1 cellular context compared by ENCODE assay signal in the genomic region with DNA sequence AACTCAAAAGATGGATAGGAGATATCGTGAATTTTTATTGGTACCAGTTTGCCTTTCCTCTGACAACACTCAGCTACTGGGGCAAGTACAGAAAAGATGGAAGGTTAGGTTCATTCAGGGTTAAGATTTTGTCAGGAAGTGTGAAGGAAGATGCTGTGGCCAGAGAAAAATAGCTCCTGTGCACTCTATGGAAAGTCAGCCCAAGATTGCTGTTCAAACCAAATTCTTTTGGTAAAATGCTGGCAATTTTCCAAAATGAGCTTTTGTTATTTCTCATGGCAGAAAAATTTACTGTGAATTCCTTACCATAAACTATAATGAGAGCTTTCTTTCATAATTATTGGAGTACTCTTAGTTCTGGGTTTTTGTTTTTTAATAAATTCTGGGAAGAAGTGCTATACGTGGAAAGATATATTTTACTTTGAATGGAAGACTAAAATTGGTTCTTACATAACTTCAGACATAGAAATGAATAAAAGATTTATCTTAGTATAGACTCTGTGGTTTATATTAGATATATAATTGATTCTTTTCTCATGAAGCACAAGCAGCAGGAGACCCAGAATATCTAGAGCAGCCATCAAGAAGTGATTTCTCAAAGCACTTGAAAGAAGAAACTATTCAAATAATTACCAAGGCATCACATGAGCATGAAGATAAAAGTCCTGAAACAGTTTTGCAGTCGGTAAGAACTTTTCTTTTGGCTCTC.
TF ChIP-seq lines count a peak whose summit lies in the region.

No MANE protein-coding gene starts in this region.

TF ChIP-seq in GM23338, 12 proteins besides CTCF, POLR2A, EP300 and RAD21 (continued from another document):
- TF ChIP-seq, protein P1, sequence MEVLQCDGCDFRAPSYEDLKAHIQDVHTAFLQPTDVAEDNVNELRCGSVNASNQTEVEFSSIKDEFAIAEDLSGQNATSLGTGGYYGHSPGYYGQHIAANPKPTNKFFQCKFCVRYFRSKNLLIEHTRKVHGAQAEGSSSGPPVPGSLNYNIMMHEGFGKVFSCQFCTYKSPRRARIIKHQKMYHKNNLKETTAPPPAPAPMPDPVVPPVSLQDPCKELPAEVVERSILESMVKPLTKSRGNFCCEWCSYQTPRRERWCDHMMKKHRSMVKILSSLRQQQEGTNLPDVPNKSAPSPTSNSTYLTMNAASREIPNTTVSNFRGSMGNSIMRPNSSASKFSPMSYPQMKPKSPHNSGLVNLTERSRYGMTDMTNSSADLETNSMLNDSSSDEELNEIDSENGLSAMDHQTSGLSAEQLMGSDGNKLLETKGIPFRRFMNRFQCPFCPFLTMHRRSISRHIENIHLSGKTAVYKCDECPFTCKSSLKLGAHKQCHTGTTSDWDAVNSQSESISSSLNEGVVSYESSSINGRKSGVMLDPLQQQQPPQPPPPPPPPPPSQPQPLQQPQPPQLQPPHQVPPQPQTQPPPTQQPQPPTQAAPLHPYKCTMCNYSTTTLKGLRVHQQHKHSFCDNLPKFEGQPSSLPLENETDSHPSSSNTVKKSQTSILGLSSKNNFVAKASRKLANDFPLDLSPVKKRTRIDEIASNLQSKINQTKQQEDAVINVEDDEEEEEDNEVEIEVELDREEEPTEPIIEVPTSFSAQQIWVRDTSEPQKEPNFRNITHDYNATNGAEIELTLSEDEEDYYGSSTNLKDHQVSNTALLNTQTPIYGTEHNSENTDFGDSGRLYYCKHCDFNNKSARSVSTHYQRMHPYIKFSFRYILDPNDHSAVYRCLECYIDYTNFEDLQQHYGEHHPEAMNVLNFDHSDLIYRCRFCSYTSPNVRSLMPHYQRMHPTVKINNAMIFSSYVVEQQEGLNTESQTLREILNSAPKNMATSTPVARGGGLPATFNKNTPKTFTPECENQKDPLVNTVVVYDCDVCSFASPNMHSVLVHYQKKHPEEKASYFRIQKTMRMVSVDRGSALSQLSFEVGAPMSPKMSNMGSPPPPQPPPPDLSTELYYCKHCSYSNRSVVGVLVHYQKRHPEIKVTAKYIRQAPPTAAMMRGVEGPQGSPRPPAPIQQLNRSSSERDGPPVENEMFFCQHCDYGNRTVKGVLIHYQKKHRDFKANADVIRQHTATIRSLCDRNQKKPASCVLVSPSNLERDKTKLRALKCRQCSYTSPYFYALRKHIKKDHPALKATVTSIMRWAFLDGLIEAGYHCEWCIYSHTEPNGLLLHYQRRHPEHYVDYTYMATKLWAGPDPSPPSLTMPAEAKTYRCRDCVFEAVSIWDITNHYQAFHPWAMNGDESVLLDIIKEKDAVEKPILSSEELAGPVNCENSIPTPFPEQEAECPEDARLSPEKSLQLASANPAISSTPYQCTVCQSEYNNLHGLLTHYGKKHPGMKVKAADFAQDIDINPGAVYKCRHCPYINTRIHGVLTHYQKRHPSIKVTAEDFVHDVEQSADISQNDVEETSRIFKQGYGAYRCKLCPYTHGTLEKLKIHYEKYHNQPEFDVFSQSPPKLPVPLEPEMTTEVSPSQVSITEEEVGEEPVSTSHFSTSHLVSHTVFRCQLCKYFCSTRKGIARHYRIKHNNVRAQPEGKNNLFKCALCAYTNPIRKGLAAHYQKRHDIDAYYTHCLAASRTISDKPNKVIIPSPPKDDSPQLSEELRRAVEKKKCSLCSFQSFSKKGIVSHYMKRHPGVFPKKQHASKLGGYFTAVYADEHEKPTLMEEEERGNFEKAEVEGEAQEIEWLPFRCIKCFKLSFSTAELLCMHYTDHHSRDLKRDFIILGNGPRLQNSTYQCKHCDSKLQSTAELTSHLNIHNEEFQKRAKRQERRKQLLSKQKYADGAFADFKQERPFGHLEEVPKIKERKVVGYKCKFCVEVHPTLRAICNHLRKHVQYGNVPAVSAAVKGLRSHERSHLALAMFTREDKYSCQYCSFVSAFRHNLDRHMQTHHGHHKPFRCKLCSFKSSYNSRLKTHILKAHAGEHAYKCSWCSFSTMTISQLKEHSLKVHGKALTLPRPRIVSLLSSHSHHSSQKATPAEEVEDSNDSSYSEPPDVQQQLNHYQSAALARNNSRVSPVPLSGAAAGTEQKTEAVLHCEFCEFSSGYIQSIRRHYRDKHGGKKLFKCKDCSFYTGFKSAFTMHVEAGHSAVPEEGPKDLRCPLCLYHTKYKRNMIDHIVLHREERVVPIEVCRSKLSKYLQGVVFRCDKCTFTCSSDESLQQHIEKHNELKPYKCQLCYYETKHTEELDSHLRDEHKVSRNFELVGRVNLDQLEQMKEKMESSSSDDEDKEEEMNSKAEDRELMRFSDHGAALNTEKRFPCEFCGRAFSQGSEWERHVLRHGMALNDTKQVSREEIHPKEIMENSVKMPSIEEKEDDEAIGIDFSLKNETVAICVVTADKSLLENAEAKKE (CRISPR knock-in tag; IDR thresholded peaks at IDR 0.05): no peak
- no peak for TF ChIP-seq EZH2phosphoT487 (IDR thresholded peaks at IDR 0.05; ENCODE audit: unreplicated experiment)
- TF ChIP-seq, protein P2, sequence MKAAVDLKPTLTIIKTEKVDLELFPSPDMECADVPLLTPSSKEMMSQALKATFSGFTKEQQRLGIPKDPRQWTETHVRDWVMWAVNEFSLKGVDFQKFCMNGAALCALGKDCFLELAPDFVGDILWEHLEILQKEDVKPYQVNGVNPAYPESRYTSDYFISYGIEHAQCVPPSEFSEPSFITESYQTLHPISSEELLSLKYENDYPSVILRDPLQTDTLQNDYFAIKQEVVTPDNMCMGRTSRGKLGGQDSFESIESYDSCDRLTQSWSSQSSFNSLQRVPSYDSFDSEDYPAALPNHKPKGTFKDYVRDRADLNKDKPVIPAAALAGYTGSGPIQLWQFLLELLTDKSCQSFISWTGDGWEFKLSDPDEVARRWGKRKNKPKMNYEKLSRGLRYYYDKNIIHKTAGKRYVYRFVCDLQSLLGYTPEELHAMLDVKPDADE (IDR thresholded peaks at IDR 0.05): no peak
- TF ChIP-seq, protein P3, sequence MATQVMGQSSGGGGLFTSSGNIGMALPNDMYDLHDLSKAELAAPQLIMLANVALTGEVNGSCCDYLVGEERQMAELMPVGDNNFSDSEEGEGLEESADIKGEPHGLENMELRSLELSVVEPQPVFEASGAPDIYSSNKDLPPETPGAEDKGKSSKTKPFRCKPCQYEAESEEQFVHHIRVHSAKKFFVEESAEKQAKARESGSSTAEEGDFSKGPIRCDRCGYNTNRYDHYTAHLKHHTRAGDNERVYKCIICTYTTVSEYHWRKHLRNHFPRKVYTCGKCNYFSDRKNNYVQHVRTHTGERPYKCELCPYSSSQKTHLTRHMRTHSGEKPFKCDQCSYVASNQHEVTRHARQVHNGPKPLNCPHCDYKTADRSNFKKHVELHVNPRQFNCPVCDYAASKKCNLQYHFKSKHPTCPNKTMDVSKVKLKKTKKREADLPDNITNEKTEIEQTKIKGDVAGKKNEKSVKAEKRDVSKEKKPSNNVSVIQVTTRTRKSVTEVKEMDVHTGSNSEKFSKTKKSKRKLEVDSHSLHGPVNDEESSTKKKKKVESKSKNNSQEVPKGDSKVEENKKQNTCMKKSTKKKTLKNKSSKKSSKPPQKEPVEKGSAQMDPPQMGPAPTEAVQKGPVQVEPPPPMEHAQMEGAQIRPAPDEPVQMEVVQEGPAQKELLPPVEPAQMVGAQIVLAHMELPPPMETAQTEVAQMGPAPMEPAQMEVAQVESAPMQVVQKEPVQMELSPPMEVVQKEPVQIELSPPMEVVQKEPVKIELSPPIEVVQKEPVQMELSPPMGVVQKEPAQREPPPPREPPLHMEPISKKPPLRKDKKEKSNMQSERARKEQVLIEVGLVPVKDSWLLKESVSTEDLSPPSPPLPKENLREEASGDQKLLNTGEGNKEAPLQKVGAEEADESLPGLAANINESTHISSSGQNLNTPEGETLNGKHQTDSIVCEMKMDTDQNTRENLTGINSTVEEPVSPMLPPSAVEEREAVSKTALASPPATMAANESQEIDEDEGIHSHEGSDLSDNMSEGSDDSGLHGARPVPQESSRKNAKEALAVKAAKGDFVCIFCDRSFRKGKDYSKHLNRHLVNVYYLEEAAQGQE (IDR thresholded peaks at IDR 0.05; ENCODE audit: unreplicated experiment): no peak
- no peak for TF ChIP-seq CREB1 (CRISPR knock-in tag; IDR thresholded peaks at IDR 0.05; ENCODE audit: low read depth)
- no peak for TF ChIP-seq ZNF331 (CRISPR knock-in tag; IDR thresholded peaks at IDR 0.05; ENCODE audit: low read depth)
- TF ChIP-seq NANOG (IDR thresholded peaks at IDR 0.05; ENCODE audit: borderline replicate concordance): no peak
- no peak for TF ChIP-seq POLR2AphosphoS5 (IDR thresholded peaks at IDR 0.05; ENCODE audit: low read depth)
- TF ChIP-seq STAT1 (IDR thresholded peaks at IDR 0.05; ENCODE audit: unreplicated experiment): no peak
